Comparison of ENCODE assay signal across 10 cellular contexts in the genomic region with DNA sequence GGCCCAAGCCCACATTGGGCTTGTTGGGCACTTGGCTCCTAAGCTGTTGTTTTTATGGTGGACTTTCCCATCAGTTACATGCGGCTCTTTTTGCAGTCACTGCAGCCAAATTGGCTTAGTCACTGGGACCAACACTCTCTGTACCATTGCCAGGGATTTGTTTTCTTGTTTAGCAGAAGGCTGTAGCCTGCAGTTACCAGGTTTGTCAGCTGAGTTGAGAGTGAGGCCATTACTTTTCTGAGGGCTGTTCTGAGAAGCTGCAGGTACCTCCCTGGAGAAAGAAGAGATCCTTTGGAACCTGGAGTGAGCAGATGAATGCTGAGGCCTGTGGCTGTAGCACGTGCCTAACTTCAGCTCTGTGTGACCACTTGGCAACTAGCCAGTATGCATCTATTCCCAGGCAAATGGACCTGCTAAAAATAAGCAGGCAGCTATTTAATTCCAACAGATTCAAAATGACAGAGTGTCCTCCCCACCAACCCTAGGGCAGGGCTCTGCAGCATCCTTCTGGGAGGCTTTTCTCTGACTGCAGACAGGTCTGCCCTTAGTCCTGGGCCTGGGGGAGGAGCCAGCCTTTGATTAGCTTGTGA. TPM values are rescaled to one million over a fixed set of nuclear protein-coding genes. Genes with fewer than 3 reads are reported as not detected.
DNase-seq lines count a peak whose midpoint lies in the region; ATAC-seq and TF ChIP-seq lines count a peak whose summit lies in the region.
"Had no signal": no experiment of that assay in that cellular context is flagged by ENCODE, and none has a peak within 500 bp of the region (broad histone marks: within the 10 kb centered on the region; RNA-seq: fewer than 3 reads in every experiment).

No MANE protein-coding gene starts in this region.

- H3K4me3 ChIP-seq in coronary artery, result no peak overlapping the region
- H3K4me3 ChIP-seq in mucosa of descending colon, result no peak overlapping the region
- H3K4me3 ChIP-seq: HAP-1 had no signal

- peak overlapping the region; percentile 76 to 86 for H3K27ac ChIP-seq in coronary artery

- ATAC-seq in mucosa of descending colon, result peak; percentile 26
- no peak for ATAC-seq in GM19452 (IDR thresholded peaks at IDR 0.05; ENCODE audit: unreplicated experiment)
- ATAC-seq in HG03025 (IDR thresholded peaks at IDR 0.05; ENCODE audit: low FRiP score, unreplicated experiment), result no peak
- ATAC-seq in GM21576 (IDR thresholded peaks at IDR 0.05; ENCODE audit: unreplicated experiment), result no peak

- intact Hi-C loops in mucosa of descending colon (cut with DNase I, micrococcal nuclease), result no loop called here

- H3K4me1 ChIP-seq in mucosa of descending colon (ENCODE audit: low read depth), result peaks cover 29% of the 10 kb centered on the region

- DNase-seq in AG20443 (ENCODE audit: low spot score) (peak; percentile 77), NCI-H1694 treated with DMSO at 0.1 percent for 48 hours (lab: John Stamatoyannopoulos, UW) (peak; percentile 25), coronary artery (ENCODE audit: low spot score) (no peak), mucosa of descending colon (no peak), amniotic stem cell (lab: John Stamatoyannopoulos, UW) (no peak)
- DNase-seq: activated T-cell treated with anti-CD3 and anti-CD28 coated beads, Interleukin-2, amount 50 U/mL, for 24 hours had no signal

- H3K36me3 ChIP-seq in mucosa of descending colon (ENCODE audit: low read depth), result no peaks in the 10 kb centered on the region
- H3K36me3 ChIP-seq: HAP-1 had no signal

- no peaks in the 10 kb centered on the region for H3K9me3 ChIP-seq in mucosa of descending colon
- H3K9me3 ChIP-seq: HAP-1 had no signal

- TF ChIP-seq CTCF in coronary artery (IDR thresholded peaks at IDR 0.05), result no peak
- no peak for TF ChIP-seq CTCF in mucosa of descending colon (IDR thresholded peaks at IDR 0.05)

RNA-seq across cellular contexts. Expression of a gene that starts 12.9 kb away (rescaled TPM):
- 100 to 1,000 TPM; 131 to 194 (median 155) TPM for total RNA-seq in mucosa of descending colon

Comparison
In these comparisons a context has a peak if more than half of its experiments do, and no peak if none do; other contexts are left out.
1. DNase-seq: peak in AG20443 (single experiment) and NCI-H1694 treated with DMSO at 0.1 percent for 48 hours (single experiment); none in coronary artery (single experiment), mucosa of descending colon (0 of 3) and amniotic stem cell (single experiment).